In the genomic region with DNA sequence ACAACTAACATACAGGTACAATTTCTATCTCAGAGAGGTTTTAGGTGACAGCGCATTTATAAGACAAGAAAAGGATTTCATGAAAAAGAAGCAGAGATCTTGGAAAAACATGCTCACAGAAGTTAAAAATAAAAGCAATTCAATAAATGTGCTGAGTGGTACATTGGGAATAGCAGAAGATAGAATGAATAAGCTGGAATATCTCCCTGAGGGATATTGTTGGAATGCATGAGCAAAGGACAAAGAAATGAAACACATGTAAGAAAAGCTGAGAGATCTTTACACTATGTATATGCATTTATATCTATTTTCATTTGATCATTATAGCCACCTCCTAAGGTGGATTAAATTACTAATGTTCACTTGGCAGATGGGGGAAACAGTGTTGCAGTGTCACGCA, we compare ENCODE assay signal across 1 cellular context.
TF ChIP-seq lines count a peak whose summit lies in the region.

No MANE protein-coding gene starts in this region.

TF ChIP-seq in GM23338, 12 proteins besides CTCF, POLR2A, EP300 and RAD21 (continued from another document):
- TF ChIP-seq EZH2phosphoT487 (IDR thresholded peaks at IDR 0.05; ENCODE audit: unreplicated experiment) (no peak), ZNF114 (CRISPR knock-in tag; IDR thresholded peaks at IDR 0.05) (no peak), POLR2AphosphoS5 (IDR thresholded peaks at IDR 0.05; ENCODE audit: low read depth) (no peak), CREB1 (CRISPR knock-in tag; IDR thresholded peaks at IDR 0.05; ENCODE audit: low read depth) (no peak)
